Comparison of ENCODE assay signal across 20 cellular contexts in the genomic region with DNA sequence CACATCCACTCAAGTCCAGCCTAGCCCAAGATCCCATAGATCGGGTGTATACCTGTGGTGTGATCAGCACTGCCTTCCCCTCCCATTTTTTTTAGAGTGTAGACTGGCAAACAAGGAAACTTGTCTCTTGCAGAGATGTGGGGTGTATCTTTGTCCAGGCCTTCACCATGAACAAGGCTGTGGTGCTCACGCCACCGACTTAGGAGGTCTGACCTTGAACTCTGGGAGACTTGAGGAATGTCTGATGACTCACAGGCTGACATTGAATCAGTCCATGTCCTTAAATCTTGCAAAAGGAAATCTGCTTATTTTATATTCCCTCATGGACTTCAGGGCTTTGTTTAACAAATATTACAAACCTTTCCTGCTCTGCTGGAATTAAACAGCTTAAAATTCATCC. TPM values are rescaled to one million over a fixed set of nuclear protein-coding genes. Genes with fewer than 3 reads are reported as not detected.
DNase-seq lines count a peak whose midpoint lies in the region; ATAC-seq and TF ChIP-seq lines count a peak whose summit lies in the region.
"Had no signal": no experiment of that assay in that cellular context is flagged by ENCODE, and none has a peak within 500 bp of the region (broad histone marks: within the 10 kb centered on the region; RNA-seq: fewer than 3 reads in every experiment).

No MANE protein-coding gene starts in this region.

- ATAC-seq in SK-N-SH treated with all-trans-retinoic acid at 6 μM for 48 hours (no peak), GM19463 (IDR thresholded peaks at IDR 0.05; ENCODE audit: unreplicated experiment) (no peak)
- ATAC-seq: GM23338, left ventricle myocardium superior had no signal

- TF ChIP-seq RAD21 in SK-N-SH (IDR thresholded peaks at IDR 0.05; ENCODE audit: low read length), result no peak

- H3K9me2 ChIP-seq in SK-N-SH, result no peaks in the 10 kb centered on the region

- H3K9ac ChIP-seq in SK-N-SH, result no peak overlapping the region
- H3K9ac ChIP-seq: parathyroid adenoma had no signal

- 84% methylated on average over 3 of the region's 3 CpGs for WGBS in SK-N-SH (ENCODE audit: low lambda C conversion rate)

- no peak for TF ChIP-seq EP300 in SK-N-SH (IDR thresholded peaks at IDR 0.05; ENCODE audit: borderline replicate concordance in 1 of 2, low read depth in 1 of 2, low read length in 1 of 2)

- peaks cover 7% of the 10 kb centered on the region for H3F3A ChIP-seq in SK-N-SH (replicated peaks; ENCODE audit: insufficient read depth)

- H3K9me3 ChIP-seq in SK-N-SH, result no peaks in the 10 kb centered on the region
- H3K9me3 ChIP-seq: esophagus muscularis mucosa had no signal

- peak overlapping the region in 1 of 2 experiments; percentile 20; a peak in 1 of 4 replicates for H3K27ac ChIP-seq in SK-N-SH (ENCODE audit: low read depth in 2 of 2, low read length in 1 of 2)
- H3K27ac ChIP-seq: 22Rv1, esophagus muscularis mucosa, parathyroid adenoma had no signal

- no peaks in the 10 kb centered on the region for H3K36me3 ChIP-seq in SK-N-SH (replicated peaks in 1 of 2; ENCODE audit: control insufficient read depth in 1 of 2, insufficient read depth in 2 of 2, low read length in 1 of 2)
- H3K36me3 ChIP-seq: esophagus muscularis mucosa had no signal

- TF ChIP-seq CTCF in SK-N-SH (IDR thresholded peaks at IDR 0.05), result no peak

- no peak overlapping the region for H3K4me3 ChIP-seq in SK-N-SH (ENCODE audit: low read depth in 2 of 2, low read length in 1 of 2)
- H3K4me3 ChIP-seq: esophagus muscularis mucosa, GM23338 had no signal

- no peak for DNase-seq in SK-N-SH
- DNase-seq in brain pericyte (ENCODE audit: low read depth, low spot score), result peak; percentile 63
- DNase-seq in glomerular visceral epithelial cell (ENCODE audit: extremely low spot score), result peak; percentile 64
- peak; percentile 61 for DNase-seq in stromal cell of bone marrow (ENCODE audit: low read depth)
- DNase-seq in NCI-H526 (lab: John Stamatoyannopoulos, UW), result no peak
- DNase-seq in COLO829 (ENCODE audit: low spot score), result no peak
- DNase-seq: activated effector memory CD4-positive, alpha-beta T cell treated with Interleukin-2 at 50 U/mL for 16 hours; anterior cingulate cortex; CD4-positive, CD25-positive, alpha-beta regulatory T cell; left ventricle myocardium superior; NCI-H1436; NCI-H345; Right ventricle myocardium superior; stimulated activated naive CD4-positive, alpha-beta T cell treated with Interleukin-2 at 50 U/mL for 16 hours had no signal

- CTCF ChIA-PET in SK-N-SH (lab: Yijun Ruan, JAX), result no interaction called here

- H3K27me3 ChIP-seq in SK-N-SH (ENCODE audit: insufficient read depth), result no peaks in the 10 kb centered on the region
- H3K27me3 ChIP-seq: esophagus muscularis mucosa had no signal

- no peak overlapping the region for H2AFZ ChIP-seq in SK-N-SH (ENCODE audit: low read depth)
- H2AFZ ChIP-seq: GM23338, parathyroid adenoma had no signal

- H3K4me2 ChIP-seq in SK-N-SH, result no peak overlapping the region
- H3K4me2 ChIP-seq: GM23338 had no signal

- peaks cover 6 to 7% of the 10 kb centered on the region in 2 experiments; a peak in 2 of 4 replicates for H3K4me1 ChIP-seq in SK-N-SH (ENCODE audit: control insufficient read depth in 1 of 2, insufficient read depth in 2 of 2, low read depth in 1 of 2, low read length in 1 of 2)

- H4K20me1 ChIP-seq in SK-N-SH (ENCODE audit: insufficient read depth), result no peaks in the 10 kb centered on the region

- H3K79me2 ChIP-seq in SK-N-SH (ENCODE audit: insufficient read depth), result peaks cover 4% of the 10 kb centered on the region
- H3K79me2 ChIP-seq: parathyroid adenoma had no signal

- POLR2A ChIA-PET in SK-N-SH (lab: Yijun Ruan, JAX), result no interaction called here

TF ChIP-seq in SK-N-SH, 30 proteins besides CTCF, POLR2A, EP300 and RAD21:
- peak; percentile 48; the same call in 1 of the 2 replicates for TF ChIP-seq FOSL2 (IDR thresholded peaks at IDR 0.05; ENCODE audit: borderline replicate concordance, low read depth)
- TF ChIP-seq, protein P1, sequence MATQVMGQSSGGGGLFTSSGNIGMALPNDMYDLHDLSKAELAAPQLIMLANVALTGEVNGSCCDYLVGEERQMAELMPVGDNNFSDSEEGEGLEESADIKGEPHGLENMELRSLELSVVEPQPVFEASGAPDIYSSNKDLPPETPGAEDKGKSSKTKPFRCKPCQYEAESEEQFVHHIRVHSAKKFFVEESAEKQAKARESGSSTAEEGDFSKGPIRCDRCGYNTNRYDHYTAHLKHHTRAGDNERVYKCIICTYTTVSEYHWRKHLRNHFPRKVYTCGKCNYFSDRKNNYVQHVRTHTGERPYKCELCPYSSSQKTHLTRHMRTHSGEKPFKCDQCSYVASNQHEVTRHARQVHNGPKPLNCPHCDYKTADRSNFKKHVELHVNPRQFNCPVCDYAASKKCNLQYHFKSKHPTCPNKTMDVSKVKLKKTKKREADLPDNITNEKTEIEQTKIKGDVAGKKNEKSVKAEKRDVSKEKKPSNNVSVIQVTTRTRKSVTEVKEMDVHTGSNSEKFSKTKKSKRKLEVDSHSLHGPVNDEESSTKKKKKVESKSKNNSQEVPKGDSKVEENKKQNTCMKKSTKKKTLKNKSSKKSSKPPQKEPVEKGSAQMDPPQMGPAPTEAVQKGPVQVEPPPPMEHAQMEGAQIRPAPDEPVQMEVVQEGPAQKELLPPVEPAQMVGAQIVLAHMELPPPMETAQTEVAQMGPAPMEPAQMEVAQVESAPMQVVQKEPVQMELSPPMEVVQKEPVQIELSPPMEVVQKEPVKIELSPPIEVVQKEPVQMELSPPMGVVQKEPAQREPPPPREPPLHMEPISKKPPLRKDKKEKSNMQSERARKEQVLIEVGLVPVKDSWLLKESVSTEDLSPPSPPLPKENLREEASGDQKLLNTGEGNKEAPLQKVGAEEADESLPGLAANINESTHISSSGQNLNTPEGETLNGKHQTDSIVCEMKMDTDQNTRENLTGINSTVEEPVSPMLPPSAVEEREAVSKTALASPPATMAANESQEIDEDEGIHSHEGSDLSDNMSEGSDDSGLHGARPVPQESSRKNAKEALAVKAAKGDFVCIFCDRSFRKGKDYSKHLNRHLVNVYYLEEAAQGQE (IDR thresholded peaks at IDR 0.05; ENCODE audit: low read depth, low read length), result no peak
- TF ChIP-seq EZH2phosphoT487 (IDR thresholded peaks at IDR 0.05; ENCODE audit: borderline replicate concordance, low read depth), result no peak
- no peak for TF ChIP-seq NFIC (IDR thresholded peaks at IDR 0.05; ENCODE audit: borderline replicate concordance)
- no peak for TF ChIP-seq FOXM1 (IDR thresholded peaks at IDR 0.05; ENCODE audit: low read depth)
- TF ChIP-seq NRF1 (IDR thresholded peaks at IDR 0.05; ENCODE audit: low read depth, low read length), result no peak
- TF ChIP-seq JUND (IDR thresholded peaks at IDR 0.05), result 0 out of 2 replicates have a peak, but pooled peaks have one; percentile 21
TF ChIP-seq in SK-N-SH: peak in this region for 2.

TF ChIP-seq in SK-N-SH treated with all-trans-retinoic acid at 6 μM for 48 hours, 23 proteins besides CTCF, POLR2A, EP300 and RAD21 (continues in another document):
- no peak for TF ChIP-seq GLIS3 (CRISPR knock-in tag; IDR thresholded peaks at IDR 0.05)
- TF ChIP-seq ZNF8 (CRISPR knock-in tag; IDR thresholded peaks at IDR 0.05), result no peak
- no peak for TF ChIP-seq ISL1 (CRISPR knock-in tag; IDR thresholded peaks at IDR 0.05)
- TF ChIP-seq PPARA (CRISPR knock-in tag; IDR thresholded peaks at IDR 0.05; ENCODE audit: borderline replicate concordance), result no peak
- TF ChIP-seq ZNF70 (CRISPR knock-in tag; IDR thresholded peaks at IDR 0.05), result no peak
- no peak for TF ChIP-seq ZFP3 (CRISPR knock-in tag; IDR thresholded peaks at IDR 0.05)
- no peak for TF ChIP-seq RARB (CRISPR knock-in tag; IDR thresholded peaks at IDR 0.05)
- TF ChIP-seq, protein P2, sequence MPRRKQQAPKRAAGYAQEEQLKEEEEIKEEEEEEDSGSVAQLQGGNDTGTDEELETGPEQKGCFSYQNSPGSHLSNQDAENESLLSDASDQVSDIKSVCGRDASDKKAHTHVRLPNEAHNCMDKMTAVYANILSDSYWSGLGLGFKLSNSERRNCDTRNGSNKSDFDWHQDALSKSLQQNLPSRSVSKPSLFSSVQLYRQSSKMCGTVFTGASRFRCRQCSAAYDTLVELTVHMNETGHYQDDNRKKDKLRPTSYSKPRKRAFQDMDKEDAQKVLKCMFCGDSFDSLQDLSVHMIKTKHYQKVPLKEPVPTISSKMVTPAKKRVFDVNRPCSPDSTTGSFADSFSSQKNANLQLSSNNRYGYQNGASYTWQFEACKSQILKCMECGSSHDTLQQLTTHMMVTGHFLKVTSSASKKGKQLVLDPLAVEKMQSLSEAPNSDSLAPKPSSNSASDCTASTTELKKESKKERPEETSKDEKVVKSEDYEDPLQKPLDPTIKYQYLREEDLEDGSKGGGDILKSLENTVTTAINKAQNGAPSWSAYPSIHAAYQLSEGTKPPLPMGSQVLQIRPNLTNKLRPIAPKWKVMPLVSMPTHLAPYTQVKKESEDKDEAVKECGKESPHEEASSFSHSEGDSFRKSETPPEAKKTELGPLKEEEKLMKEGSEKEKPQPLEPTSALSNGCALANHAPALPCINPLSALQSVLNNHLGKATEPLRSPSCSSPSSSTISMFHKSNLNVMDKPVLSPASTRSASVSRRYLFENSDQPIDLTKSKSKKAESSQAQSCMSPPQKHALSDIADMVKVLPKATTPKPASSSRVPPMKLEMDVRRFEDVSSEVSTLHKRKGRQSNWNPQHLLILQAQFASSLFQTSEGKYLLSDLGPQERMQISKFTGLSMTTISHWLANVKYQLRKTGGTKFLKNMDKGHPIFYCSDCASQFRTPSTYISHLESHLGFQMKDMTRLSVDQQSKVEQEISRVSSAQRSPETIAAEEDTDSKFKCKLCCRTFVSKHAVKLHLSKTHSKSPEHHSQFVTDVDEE (CRISPR knock-in tag; IDR thresholded peaks at IDR 0.05), result no peak
- TF ChIP-seq CSDC2 (CRISPR knock-in tag; IDR thresholded peaks at IDR 0.05), result no peak
- no peak for TF ChIP-seq TCF4 (CRISPR knock-in tag; IDR thresholded peaks at IDR 0.05; ENCODE audit: borderline replicate concordance)
- TF ChIP-seq OSR1 (CRISPR knock-in tag; IDR thresholded peaks at IDR 0.05), result no peak
- no peak for TF ChIP-seq SNAI2 (CRISPR knock-in tag; IDR thresholded peaks at IDR 0.05)
- TF ChIP-seq, protein P3, sequence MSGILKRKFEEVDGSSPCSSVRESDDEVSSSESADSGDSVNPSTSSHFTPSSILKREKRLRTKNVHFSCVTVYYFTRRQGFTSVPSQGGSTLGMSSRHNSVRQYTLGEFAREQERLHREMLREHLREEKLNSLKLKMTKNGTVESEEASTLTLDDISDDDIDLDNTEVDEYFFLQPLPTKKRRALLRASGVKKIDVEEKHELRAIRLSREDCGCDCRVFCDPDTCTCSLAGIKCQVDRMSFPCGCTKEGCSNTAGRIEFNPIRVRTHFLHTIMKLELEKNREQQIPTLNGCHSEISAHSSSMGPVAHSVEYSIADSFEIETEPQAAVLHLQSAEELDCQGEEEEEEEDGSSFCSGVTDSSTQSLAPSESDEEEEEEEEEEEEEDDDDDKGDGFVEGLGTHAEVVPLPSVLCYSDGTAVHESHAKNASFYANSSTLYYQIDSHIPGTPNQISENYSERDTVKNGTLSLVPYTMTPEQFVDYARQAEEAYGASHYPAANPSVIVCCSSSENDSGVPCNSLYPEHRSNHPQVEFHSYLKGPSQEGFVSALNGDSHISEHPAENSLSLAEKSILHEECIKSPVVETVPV (CRISPR knock-in tag; IDR thresholded peaks at IDR 0.05), result no peak

RNA-seq across cellular contexts. Expression of gene CTIF, which starts 4.5 kb away (rescaled TPM):
- 47.2 and 47.8 TPM in 2 replicates for polyA plus RNA-seq in SK-N-SH (2012; rRNA removed)
- 20.8 and 27.3 TPM in 2 replicates for polyA plus RNA-seq in SK-N-SH (2012; cell fraction: cytosol; rRNA removed)
- polyA plus RNA-seq in SK-N-SH (2012; cell fraction: nucleus; rRNA removed), result 157 and 177 TPM in 2 replicates

Comparison
In these comparisons a context has a peak if more than half of its experiments do, and no peak if none do; other contexts are left out.
1. DNase-seq: peak in brain pericyte (single experiment), glomerular visceral epithelial cell (single experiment) and stromal cell of bone marrow (single experiment); none in SK-N-SH (single experiment), NCI-H526 (0 of 2) and COLO829 (single experiment).